Comparison of ENCODE assay signal across 16 cellular contexts in genomic region chr16:55759983-55760664, GRCh38.
A peak's percentile ranks its signal among the peaks of the same experiment; 100 is the strongest.
DNase-seq lines count a peak whose midpoint lies in the region; ATAC-seq and TF ChIP-seq lines count a peak whose summit lies in the region.
"Had no signal": no experiment of that assay in that cellular context is flagged by ENCODE, and none has a peak within 500 bp of the region (broad histone marks: within the 10 kb centered on the region; RNA-seq: fewer than 3 reads in every experiment).

No MANE protein-coding gene starts in this region.

- TF ChIP-seq CTCF in GM23338 (conservative IDR thresholded peaks at IDR 0.05; ENCODE audit: low read depth in 2 of 2) = no peak
- no peak for TF ChIP-seq CTCF in coronary artery (IDR thresholded peaks at IDR 0.05)

- intact Hi-C loops in dendritic cell treated with granulocyte-macrophage colony-stimulating factor and Interleukin-4, amounts not matched to agents 40 ng/mL and 50 ng/mL, for 4 days (cut with micrococcal nuclease) = loop anchor here (2.0 kb wide), 1 partner anchor 71 kb away; no protein-coding TSS in a partner anchor
- intact Hi-C loops in left colon (cut with DNase I, micrococcal nuclease) = no loop called here
- intact Hi-C loops in sciatic nerve (cut with DNase I) = no loop called here

- no peaks in the 10 kb centered on the region for H3K36me3 ChIP-seq in GM23338 (ENCODE audit: insufficient read depth)
- H3K36me3 ChIP-seq: BLaER1 treated with 17β-estradiol and CSF1 and Interleukin-3, amounts not matched to agents 10 nM and 100 nM had no signal

- H3K4me3 ChIP-seq in GM23338 (peak overlapping the region; percentile 57), coronary artery (no peak overlapping the region)
- H3K4me3 ChIP-seq: BLaER1 treated with 17β-estradiol and CSF1 and Interleukin-3, amounts not matched to agents 10 nM and 100 nM had no signal

- H3K9me3 Mint-ChIP-seq in GM23338 = no peaks in the 10 kb centered on the region
- peaks cover 11% of the 10 kb centered on the region for H3K9me3 Mint-ChIP-seq in dendritic cell treated with granulocyte-macrophage colony-stimulating factor and Interleukin-4, amounts not matched to agents 40 ng/mL and 50 ng/mL, for 4 days
- H3K9me3 Mint-ChIP-seq: stimulated activated memory B cell treated with anti-CD40 and anti-IgM and Interleukin-4, amounts not matched to agents 10 μg/mL and 1 μg/mL and 100 μg/mL, for 72 hours had no signal

- no peaks in the 10 kb centered on the region for H3K79me2 ChIP-seq in GM23338 (replicated peaks; ENCODE audit: insufficient read depth)

- peaks cover 41% of the 10 kb centered on the region for H3K27me3 Mint-ChIP-seq in GM23338 (ENCODE audit: insufficient read depth, low read depth, poor library complexity)
- H3K27me3 Mint-ChIP-seq in dendritic cell treated with granulocyte-macrophage colony-stimulating factor and Interleukin-4, amounts not matched to agents 40 ng/mL and 50 ng/mL, for 4 days = peaks cover 29% of the 10 kb centered on the region

- ATAC-seq in GM23338 = peak; percentile 92
- peak; percentile 9 for ATAC-seq in left colon
- peak; percentile 91 for ATAC-seq in sciatic nerve
- ATAC-seq in GM21381 (IDR thresholded peaks at IDR 0.05; ENCODE audit: unreplicated experiment) = no peak
- ATAC-seq in HG03439 (IDR thresholded peaks at IDR 0.05; ENCODE audit: unreplicated experiment) = no peak
- no peak for ATAC-seq in GM18520 (IDR thresholded peaks at IDR 0.05; ENCODE audit: unreplicated experiment)
- ATAC-seq: stimulated activated memory B cell treated with anti-CD40 and anti-IgM and Interleukin-4, amounts not matched to agents 10 μg/mL and 1 μg/mL and 100 μg/mL, for 72 hours had no signal

- no peaks in the 10 kb centered on the region for H3K36me3 Mint-ChIP-seq in GM23338 (ENCODE audit: low read depth)
- no peaks in the 10 kb centered on the region for H3K36me3 Mint-ChIP-seq in dendritic cell treated with granulocyte-macrophage colony-stimulating factor and Interleukin-4, amounts not matched to agents 40 ng/mL and 50 ng/mL, for 4 days (ENCODE audit: low read depth)
- H3K36me3 Mint-ChIP-seq: stimulated activated memory B cell treated with anti-CD40 and anti-IgM and Interleukin-4, amounts not matched to agents 10 μg/mL and 1 μg/mL and 100 μg/mL, for 72 hours had no signal

- H3K27ac ChIP-seq in GM23338 (ENCODE audit: low read depth) = no peak overlapping the region
- H3K27ac ChIP-seq in coronary artery = no peak overlapping the region
- H3K27ac ChIP-seq: BLaER1 treated with 17β-estradiol and CSF1 and Interleukin-3, amounts not matched to agents 10 nM and 100 nM; RWPE1 had no signal

- H3K4me2 ChIP-seq in GM23338 = peak overlapping the region; percentile 75; the same call in 1 of the 2 replicates
- H3K4me2 ChIP-seq: BLaER1 treated with 17β-estradiol and CSF1 and Interleukin-3, amounts not matched to agents 10 nM and 100 nM had no signal

- no peaks in the 10 kb centered on the region for H3K4me1 ChIP-seq in GM23338 (ENCODE audit: insufficient read depth)

- peaks cover 25% of the 10 kb centered on the region for H3K27me3 ChIP-seq in GM23338 (ENCODE audit: insufficient read depth)
- H3K27me3 ChIP-seq: BLaER1 treated with 17β-estradiol and CSF1 and Interleukin-3, amounts not matched to agents 10 nM and 100 nM had no signal

- peak overlapping the region; percentile 38; the same call in 1 of the 2 replicates for H2AFZ ChIP-seq in GM23338

- H4K20me1 ChIP-seq in GM23338 (replicated peaks; ENCODE audit: insufficient read depth) = no peaks in the 10 kb centered on the region
- H4K20me1 ChIP-seq: BLaER1 treated with 17β-estradiol and CSF1 and Interleukin-3, amounts not matched to agents 10 nM and 100 nM had no signal

- H3F3A ChIP-seq in GM23338 (replicated peaks; ENCODE audit: low read depth) = no peaks in the 10 kb centered on the region

- H3K9me2 ChIP-seq in GM23338 (ENCODE audit: insufficient read depth) = no peaks in the 10 kb centered on the region

- DNase-seq in GM23338 (ENCODE audit: low spot score) (peak; percentile 87), left colon (no peak), sciatic nerve (ENCODE audit: low spot score) (no peak), coronary artery (ENCODE audit: low spot score) (no peak)
- DNase-seq: NCI-H510A; posterior cingulate gyrus; stimulated activated CD4-positive, alpha-beta T cell treated with anti-CD3 and anti-CD28 coated beads, Interleukin-4, amount 100 ng/mL, for 24 hours had no signal

- H3K27ac Mint-ChIP-seq in GM23338 = no peak overlapping the region
- peak overlapping the region; percentile 19 for H3K27ac Mint-ChIP-seq in dendritic cell treated with granulocyte-macrophage colony-stimulating factor and Interleukin-4, amounts not matched to agents 40 ng/mL and 50 ng/mL, for 4 days
- H3K27ac Mint-ChIP-seq: activated T-helper 2 cell treated with anti-CD3 and anti-CD28 coated beads, Interferon-gamma antibody, Interleukin-2, Interleukin-4, amounts not matched to agents 10 μg/mL and 5 μg/mL and 100 μg/mL, durations not matched to agents 14 hours and 24 hours and 36 hours; stimulated activated memory B cell treated with anti-CD40 and anti-IgM and Interleukin-4, amounts not matched to agents 10 μg/mL and 1 μg/mL and 100 μg/mL, for 72 hours; T-helper 2 cell treated with Interferon-gamma antibody and Interleukin-4, amounts not matched to agents 5 μg/mL and 100 μg/mL, for 36 hours had no signal

- peak overlapping the region; percentile 75 for H3K4me3 Mint-ChIP-seq in GM23338
- H3K4me3 Mint-ChIP-seq in dendritic cell treated with granulocyte-macrophage colony-stimulating factor and Interleukin-4, amounts not matched to agents 40 ng/mL and 50 ng/mL, for 4 days = peak overlapping the region; percentile 66
- H3K4me3 Mint-ChIP-seq: stimulated activated memory B cell treated with anti-CD40 and anti-IgM and Interleukin-4, amounts not matched to agents 10 μg/mL and 1 μg/mL and 100 μg/mL, for 72 hours; T-helper 2 cell treated with Interferon-gamma antibody and Interleukin-4, amounts not matched to agents 5 μg/mL and 100 μg/mL, for 36 hours had no signal

- peaks cover 2% of the 10 kb centered on the region; the same call in 2 of the 3 replicates for H3K4me1 Mint-ChIP-seq in GM23338
- peaks cover 35% of the 10 kb centered on the region for H3K4me1 Mint-ChIP-seq in dendritic cell treated with granulocyte-macrophage colony-stimulating factor and Interleukin-4, amounts not matched to agents 40 ng/mL and 50 ng/mL, for 4 days (ENCODE audit: low read depth)

TF ChIP-seq in GM23338, 12 proteins besides CTCF, POLR2A, EP300 and RAD21 (continues in another document):
- TF ChIP-seq CREB1 (CRISPR knock-in tag; IDR thresholded peaks at IDR 0.05; ENCODE audit: low read depth) (no peak), ZNF462 (CRISPR knock-in tag; IDR thresholded peaks at IDR 0.05) (no peak), NANOG (IDR thresholded peaks at IDR 0.05; ENCODE audit: borderline replicate concordance) (no peak)

Comparison
In these comparisons a context has a peak if more than half of its experiments do, and no peak if none do; other contexts are left out.
1. ATAC-seq: peak in GM23338 (single experiment), left colon (single experiment) and sciatic nerve (single experiment); none in GM21381 (single experiment), HG03439 (single experiment) and GM18520 (single experiment).